ENCODE assay signal across 2 cellular contexts in the genomic region with DNA sequence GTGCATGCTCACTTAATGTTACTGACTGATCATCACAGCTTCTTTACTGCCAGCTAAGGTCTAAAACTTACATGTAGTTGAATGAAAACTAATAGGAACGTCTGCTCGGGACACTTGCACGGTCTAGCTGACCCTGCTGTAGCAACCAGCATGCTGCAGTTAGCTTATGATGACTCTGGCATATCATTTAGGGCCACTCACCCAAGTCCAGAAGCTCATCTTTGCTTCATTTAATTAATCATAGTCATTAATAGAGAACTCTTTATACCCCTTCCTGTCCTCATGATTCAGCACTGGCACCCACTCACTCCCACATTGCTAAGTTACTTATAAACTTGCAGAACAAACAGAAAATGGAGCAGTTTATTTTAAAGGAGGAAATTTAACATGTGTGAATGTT.
A peak's percentile ranks its signal among the peaks of the same experiment; 100 is the strongest.
TF ChIP-seq lines count a peak whose summit lies in the region.

No MANE protein-coding gene starts in this region.

TF ChIP-seq in liver, 16 proteins besides CTCF, POLR2A, EP300 and RAD21:
- TF ChIP-seq, protein P1, sequence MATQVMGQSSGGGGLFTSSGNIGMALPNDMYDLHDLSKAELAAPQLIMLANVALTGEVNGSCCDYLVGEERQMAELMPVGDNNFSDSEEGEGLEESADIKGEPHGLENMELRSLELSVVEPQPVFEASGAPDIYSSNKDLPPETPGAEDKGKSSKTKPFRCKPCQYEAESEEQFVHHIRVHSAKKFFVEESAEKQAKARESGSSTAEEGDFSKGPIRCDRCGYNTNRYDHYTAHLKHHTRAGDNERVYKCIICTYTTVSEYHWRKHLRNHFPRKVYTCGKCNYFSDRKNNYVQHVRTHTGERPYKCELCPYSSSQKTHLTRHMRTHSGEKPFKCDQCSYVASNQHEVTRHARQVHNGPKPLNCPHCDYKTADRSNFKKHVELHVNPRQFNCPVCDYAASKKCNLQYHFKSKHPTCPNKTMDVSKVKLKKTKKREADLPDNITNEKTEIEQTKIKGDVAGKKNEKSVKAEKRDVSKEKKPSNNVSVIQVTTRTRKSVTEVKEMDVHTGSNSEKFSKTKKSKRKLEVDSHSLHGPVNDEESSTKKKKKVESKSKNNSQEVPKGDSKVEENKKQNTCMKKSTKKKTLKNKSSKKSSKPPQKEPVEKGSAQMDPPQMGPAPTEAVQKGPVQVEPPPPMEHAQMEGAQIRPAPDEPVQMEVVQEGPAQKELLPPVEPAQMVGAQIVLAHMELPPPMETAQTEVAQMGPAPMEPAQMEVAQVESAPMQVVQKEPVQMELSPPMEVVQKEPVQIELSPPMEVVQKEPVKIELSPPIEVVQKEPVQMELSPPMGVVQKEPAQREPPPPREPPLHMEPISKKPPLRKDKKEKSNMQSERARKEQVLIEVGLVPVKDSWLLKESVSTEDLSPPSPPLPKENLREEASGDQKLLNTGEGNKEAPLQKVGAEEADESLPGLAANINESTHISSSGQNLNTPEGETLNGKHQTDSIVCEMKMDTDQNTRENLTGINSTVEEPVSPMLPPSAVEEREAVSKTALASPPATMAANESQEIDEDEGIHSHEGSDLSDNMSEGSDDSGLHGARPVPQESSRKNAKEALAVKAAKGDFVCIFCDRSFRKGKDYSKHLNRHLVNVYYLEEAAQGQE (IDR thresholded peaks at IDR 0.05) = no peak
- TF ChIP-seq YY1 (IDR thresholded peaks at IDR 0.05) = peak; percentile 63

TF ChIP-seq in HepG2, 621 proteins besides CTCF, POLR2A, EP300 and RAD21 (continued from another document):
- TF ChIP-seq, protein P2, sequence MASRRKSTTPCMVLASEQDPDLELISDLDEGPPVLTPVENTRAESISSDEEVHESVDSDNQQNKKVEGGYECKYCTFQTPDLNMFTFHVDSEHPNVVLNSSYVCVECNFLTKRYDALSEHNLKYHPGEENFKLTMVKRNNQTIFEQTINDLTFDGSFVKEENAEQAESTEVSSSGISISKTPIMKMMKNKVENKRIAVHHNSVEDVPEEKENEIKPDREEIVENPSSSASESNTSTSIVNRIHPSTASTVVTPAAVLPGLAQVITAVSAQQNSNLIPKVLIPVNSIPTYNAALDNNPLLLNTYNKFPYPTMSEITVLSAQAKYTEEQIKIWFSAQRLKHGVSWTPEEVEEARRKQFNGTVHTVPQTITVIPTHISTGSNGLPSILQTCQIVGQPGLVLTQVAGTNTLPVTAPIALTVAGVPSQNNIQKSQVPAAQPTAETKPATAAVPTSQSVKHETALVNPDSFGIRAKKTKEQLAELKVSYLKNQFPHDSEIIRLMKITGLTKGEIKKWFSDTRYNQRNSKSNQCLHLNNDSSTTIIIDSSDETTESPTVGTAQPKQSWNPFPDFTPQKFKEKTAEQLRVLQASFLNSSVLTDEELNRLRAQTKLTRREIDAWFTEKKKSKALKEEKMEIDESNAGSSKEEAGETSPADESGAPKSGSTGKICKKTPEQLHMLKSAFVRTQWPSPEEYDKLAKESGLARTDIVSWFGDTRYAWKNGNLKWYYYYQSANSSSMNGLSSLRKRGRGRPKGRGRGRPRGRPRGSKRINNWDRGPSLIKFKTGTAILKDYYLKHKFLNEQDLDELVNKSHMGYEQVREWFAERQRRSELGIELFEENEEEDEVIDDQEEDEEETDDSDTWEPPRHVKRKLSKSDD (CRISPR knock-in tag; IDR thresholded peaks at IDR 0.05; ENCODE audit: low read depth) = no peak
- TF ChIP-seq, protein P3, sequence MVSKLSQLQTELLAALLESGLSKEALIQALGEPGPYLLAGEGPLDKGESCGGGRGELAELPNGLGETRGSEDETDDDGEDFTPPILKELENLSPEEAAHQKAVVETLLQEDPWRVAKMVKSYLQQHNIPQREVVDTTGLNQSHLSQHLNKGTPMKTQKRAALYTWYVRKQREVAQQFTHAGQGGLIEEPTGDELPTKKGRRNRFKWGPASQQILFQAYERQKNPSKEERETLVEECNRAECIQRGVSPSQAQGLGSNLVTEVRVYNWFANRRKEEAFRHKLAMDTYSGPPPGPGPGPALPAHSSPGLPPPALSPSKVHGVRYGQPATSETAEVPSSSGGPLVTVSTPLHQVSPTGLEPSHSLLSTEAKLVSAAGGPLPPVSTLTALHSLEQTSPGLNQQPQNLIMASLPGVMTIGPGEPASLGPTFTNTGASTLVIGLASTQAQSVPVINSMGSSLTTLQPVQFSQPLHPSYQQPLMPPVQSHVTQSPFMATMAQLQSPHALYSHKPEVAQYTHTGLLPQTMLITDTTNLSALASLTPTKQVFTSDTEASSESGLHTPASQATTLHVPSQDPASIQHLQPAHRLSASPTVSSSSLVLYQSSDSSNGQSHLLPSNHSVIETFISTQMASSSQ (IDR thresholded peaks at IDR 0.05; ENCODE audit: low read depth) = no peak
- TF ChIP-seq, protein P3 (CRISPR knock-in tag; IDR thresholded peaks at IDR 0.05; ENCODE audit: borderline replicate concordance) = no peak
- no peak for TF ChIP-seq MAFF (IDR thresholded peaks at IDR 0.05; ENCODE audit: low read depth, low read length)
- TF ChIP-seq, protein P4, sequence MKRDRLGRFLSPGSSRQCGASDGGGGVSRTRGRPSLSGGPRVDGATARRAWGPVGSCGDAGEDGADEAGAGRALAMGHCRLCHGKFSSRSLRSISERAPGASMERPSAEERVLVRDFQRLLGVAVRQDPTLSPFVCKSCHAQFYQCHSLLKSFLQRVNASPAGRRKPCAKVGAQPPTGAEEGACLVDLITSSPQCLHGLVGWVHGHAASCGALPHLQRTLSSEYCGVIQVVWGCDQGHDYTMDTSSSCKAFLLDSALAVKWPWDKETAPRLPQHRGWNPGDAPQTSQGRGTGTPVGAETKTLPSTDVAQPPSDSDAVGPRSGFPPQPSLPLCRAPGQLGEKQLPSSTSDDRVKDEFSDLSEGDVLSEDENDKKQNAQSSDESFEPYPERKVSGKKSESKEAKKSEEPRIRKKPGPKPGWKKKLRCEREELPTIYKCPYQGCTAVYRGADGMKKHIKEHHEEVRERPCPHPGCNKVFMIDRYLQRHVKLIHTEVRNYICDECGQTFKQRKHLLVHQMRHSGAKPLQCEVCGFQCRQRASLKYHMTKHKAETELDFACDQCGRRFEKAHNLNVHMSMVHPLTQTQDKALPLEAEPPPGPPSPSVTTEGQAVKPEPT (CRISPR knock-in tag; IDR thresholded peaks at IDR 0.05; ENCODE audit: low read depth) = no peak
- TF ChIP-seq MED13 (CRISPR knock-in tag; IDR thresholded peaks at IDR 0.05) = no peak
- TF ChIP-seq GTF3A (CRISPR knock-in tag; conservative IDR thresholded peaks at IDR 0.05) = no peak
